ENCODE assay signal across 8 cellular contexts in the genomic region with DNA sequence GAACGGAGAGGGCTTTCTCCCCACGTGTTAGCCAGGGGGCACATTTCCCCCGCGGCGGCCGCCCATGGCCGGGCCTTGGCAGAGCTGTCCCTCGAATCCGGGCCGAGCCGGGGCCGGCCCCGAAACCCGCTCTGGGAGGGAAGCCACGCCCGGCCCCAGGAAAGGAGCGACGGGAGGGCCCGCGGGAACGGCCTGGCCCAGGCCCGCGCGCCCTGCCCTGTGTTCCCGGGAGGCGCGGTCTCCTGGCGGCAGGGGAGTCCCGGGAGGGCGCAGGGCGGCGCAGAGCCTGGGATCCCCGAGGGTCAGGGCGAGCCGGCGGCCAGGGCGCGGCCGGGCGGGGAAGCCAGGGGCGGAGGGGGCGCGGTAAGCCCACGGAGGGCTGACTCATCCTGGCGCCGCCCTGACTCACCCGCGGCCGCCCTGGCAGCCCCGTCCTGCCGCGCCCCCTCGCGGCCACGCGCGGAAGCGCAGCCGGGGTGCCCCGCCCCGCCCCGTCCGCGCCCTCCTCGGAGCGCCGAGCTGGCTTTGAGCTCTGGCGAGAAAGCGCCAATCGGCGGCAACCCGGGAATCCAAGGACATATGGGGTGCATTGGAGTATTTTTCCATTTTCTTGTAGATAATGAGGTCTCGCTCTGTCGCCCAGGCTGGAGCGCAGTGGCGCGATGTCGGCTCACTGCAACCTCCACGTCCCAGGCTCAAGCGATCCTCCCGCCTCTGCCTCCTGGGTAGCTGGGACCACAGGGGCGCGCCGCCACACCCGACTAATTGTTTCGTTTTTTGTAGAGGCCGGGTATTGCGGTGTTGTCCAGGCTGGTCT. TPM values are rescaled to one million over a fixed set of nuclear protein-coding genes. Genes with fewer than 3 reads are reported as not detected.
A peak's percentile ranks its signal among the peaks of the same experiment; 100 is the strongest.
DNase-seq lines count a peak whose midpoint lies in the region; ATAC-seq and TF ChIP-seq lines count a peak whose summit lies in the region.

No MANE protein-coding gene starts in this region.

- no peaks in the 10 kb centered on the region for H3K9me3 Mint-ChIP-seq in MCF 10A (ENCODE audit: unreplicated experiment)

- intact Hi-C loops in MCF 10A (cut with micrococcal nuclease) = loop anchor here (1.0 kb wide), 2 partner anchors 78 to 83 kb away; a partner anchor contains a TSS

- H3K27ac Mint-ChIP-seq in MCF 10A (ENCODE audit: low read depth, unreplicated experiment) = peak overlapping the region; percentile 92

- H3K4me3 ChIP-seq in HEK293 (ENCODE audit: low read depth, low read length) (peak overlapping the region; percentile 41), skin epidermis (peak overlapping the region; percentile 34 to 52 (median 39))

- peaks cover 7% of the 10 kb centered on the region; the same call in 1 of the 2 replicates for H3K4me1 ChIP-seq in HEK293 (ENCODE audit: control insufficient read depth, insufficient read depth, low read length)

- DNase-seq in GM10266 (ENCODE audit: extremely low spot score) (peak; percentile 91), NCI-H1048 (lab: John Stamatoyannopoulos, UW) (peak; percentile 58), MCF 10A (ENCODE audit: unreplicated experiment) (peak; percentile 89), iPS-NIHi11 (ENCODE audit: low spot score) (peak; percentile 92)

- no TSS peak for BruUV-seq in MCF 10A (replicated peaks; lab: Mats Ljungman, UMichigan)

- H3K4me3 Mint-ChIP-seq in MCF 10A (ENCODE audit: unreplicated experiment) = peak overlapping the region; percentile 66

- H3K27ac ChIP-seq in HEK293 (ENCODE audit: extremely low read depth, low read depth, low read length) (peak overlapping the region; percentile 81), VCaP (peak overlapping the region; percentile 100), skin epidermis (peak overlapping the region; percentile 72 to 96 (median 92))

- H3K9me3 ChIP-seq in HEK293 (ENCODE audit: control insufficient read depth, insufficient read depth, low read depth, low read length) = no peaks in the 10 kb centered on the region

- H3K27me3 Mint-ChIP-seq in MCF 10A (ENCODE audit: insufficient read depth, unreplicated experiment) = no peaks in the 10 kb centered on the region

- TF ChIP-seq CTCF in GM10266 (IDR thresholded peaks at IDR 0.05; ENCODE audit: control insufficient read depth, insufficient read depth, low read depth, missing control alignments) (peak; percentile 94), HEK293 (tag by site-specific recombination; IDR thresholded peaks at IDR 0.05) (no peak), VCaP (conservative IDR thresholded peaks at IDR 0.05) (peak; percentile 99), MCF 10A (IDR thresholded peaks at IDR 0.05; ENCODE audit: unreplicated experiment) (peak; percentile 94)

- peaks cover 44% of the 10 kb centered on the region for H3K4me1 Mint-ChIP-seq in MCF 10A (ENCODE audit: insufficient read depth, unreplicated experiment)

- CTCF ChIA-PET in HEK293 (lab: Yijun Ruan, JAX) (interaction anchor here (0.5 to 8.8 kb wide), 34 partner anchors 9 to 356 kb away, joined by 3 to 143 read pairs (median 5); a partner anchor contains a TSS), MCF 10A (lab: Yijun Ruan, JAX) (interaction anchor here (0.6 to 10.1 kb wide), 34 partner anchors 9 to 1531 kb away, joined by 3 to 369 read pairs (median 6); a partner anchor contains a TSS)

- ATAC-seq in HG03457 (IDR thresholded peaks at IDR 0.05; ENCODE audit: unreplicated experiment) = no peak

- no peaks in the 10 kb centered on the region for H3K36me3 ChIP-seq in HEK293 (ENCODE audit: control insufficient read depth in 2 of 2, insufficient read depth in 1 of 2, low read length in 2 of 2)

- H3K36me3 Mint-ChIP-seq in MCF 10A (ENCODE audit: insufficient read depth, unreplicated experiment) = peaks cover 7% of the 10 kb centered on the region

- POLR2A ChIA-PET in HEK293 (lab: Yijun Ruan, JAX) = interaction anchor here (1.3 to 2.0 kb wide), 3 partner anchors 78 to 85 kb away, joined by 4 to 8 read pairs (median 6); no protein-coding TSS in a partner anchor
- POLR2A ChIA-PET in MCF 10A (lab: Yijun Ruan, JAX) = interaction anchor here (0.5 to 11.1 kb wide), 25 partner anchors 9 to 207 kb away, joined by 3 to 480 read pairs (median 5); a partner anchor contains a TSS

TF ChIP-seq in HEK293, 187 proteins besides CTCF, POLR2A, EP300 and RAD21 (continues in another document):
- TF ChIP-seq KLF8 (tag by site-specific recombination; IDR thresholded peaks at IDR 0.05) = peak; percentile 49; the same call in 1 of the 2 replicates
- TF ChIP-seq ZNF76 (tag by site-specific recombination; IDR thresholded peaks at IDR 0.05; ENCODE audit: borderline replicate concordance, low read depth) = 0 out of 2 replicates have a peak, but pooled peaks have one; percentile 36
- peak; percentile 54 for TF ChIP-seq SP3 (tag by site-specific recombination; IDR thresholded peaks at IDR 0.05)
- TF ChIP-seq ZSCAN30 (tag by site-specific recombination; IDR thresholded peaks at IDR 0.05) = peak; percentile 92; the same call in 1 of the 2 replicates
- TF ChIP-seq, protein P1, sequence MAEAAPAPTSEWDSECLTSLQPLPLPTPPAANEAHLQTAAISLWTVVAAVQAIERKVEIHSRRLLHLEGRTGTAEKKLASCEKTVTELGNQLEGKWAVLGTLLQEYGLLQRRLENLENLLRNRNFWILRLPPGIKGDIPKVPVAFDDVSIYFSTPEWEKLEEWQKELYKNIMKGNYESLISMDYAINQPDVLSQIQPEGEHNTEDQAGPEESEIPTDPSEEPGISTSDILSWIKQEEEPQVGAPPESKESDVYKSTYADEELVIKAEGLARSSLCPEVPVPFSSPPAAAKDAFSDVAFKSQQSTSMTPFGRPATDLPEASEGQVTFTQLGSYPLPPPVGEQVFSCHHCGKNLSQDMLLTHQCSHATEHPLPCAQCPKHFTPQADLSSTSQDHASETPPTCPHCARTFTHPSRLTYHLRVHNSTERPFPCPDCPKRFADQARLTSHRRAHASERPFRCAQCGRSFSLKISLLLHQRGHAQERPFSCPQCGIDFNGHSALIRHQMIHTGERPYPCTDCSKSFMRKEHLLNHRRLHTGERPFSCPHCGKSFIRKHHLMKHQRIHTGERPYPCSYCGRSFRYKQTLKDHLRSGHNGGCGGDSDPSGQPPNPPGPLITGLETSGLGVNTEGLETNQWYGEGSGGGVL (tag by site-specific recombination; IDR thresholded peaks at IDR 0.05) = peak; percentile 34; the same call in 1 of the 2 replicates
- TF ChIP-seq KLF9 (tag by site-specific recombination; IDR thresholded peaks at IDR 0.05; ENCODE audit: low read depth) = 0 out of 2 replicates have a peak, but pooled peaks have one; percentile 21
- no peak for TF ChIP-seq ZNF394 (tag by site-specific recombination; IDR thresholded peaks at IDR 0.05; ENCODE audit: borderline replicate concordance)
- TF ChIP-seq, protein P2, sequence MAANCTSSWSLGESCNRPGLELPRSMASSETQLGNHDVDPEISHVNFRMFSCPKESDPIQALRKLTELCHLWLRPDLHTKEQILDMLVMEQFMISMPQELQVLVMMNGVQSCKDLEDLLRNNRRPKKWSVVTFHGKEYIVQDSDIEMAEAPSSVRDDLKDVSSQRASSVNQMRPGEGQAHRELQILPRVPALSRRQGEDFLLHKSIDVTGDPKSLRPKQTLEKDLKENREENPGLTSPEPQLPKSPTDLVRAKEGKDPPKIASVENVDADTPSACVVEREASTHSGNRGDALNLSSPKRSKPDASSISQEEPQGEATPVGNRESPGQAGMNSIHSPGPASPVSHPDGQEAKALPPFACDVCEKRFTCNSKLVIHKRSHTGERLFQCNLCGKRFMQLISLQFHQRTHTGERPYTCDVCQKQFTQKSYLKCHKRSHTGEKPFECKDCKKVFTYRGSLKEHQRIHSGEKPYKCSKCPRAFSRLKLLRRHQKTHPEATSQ (tag by site-specific recombination; IDR thresholded peaks at IDR 0.05) = 0 out of 2 replicates have a peak, but pooled peaks have one; percentile 10
- peak; percentile 94 for TF ChIP-seq ZBTB8A (tag by site-specific recombination; IDR thresholded peaks at IDR 0.05)
- no peak for TF ChIP-seq ZSCAN23 (tag by site-specific recombination; IDR thresholded peaks at IDR 0.05)
- 0 out of 2 replicates have a peak, but pooled peaks have one; percentile 30 for TF ChIP-seq ZNF596 (tag by site-specific recombination; IDR thresholded peaks at IDR 0.05)
- TF ChIP-seq, protein P3, sequence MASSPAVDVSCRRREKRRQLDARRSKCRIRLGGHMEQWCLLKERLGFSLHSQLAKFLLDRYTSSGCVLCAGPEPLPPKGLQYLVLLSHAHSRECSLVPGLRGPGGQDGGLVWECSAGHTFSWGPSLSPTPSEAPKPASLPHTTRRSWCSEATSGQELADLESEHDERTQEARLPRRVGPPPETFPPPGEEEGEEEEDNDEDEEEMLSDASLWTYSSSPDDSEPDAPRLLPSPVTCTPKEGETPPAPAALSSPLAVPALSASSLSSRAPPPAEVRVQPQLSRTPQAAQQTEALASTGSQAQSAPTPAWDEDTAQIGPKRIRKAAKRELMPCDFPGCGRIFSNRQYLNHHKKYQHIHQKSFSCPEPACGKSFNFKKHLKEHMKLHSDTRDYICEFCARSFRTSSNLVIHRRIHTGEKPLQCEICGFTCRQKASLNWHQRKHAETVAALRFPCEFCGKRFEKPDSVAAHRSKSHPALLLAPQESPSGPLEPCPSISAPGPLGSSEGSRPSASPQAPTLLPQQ (tag by site-specific recombination; IDR thresholded peaks at IDR 0.05) = 0 out of 2 replicates have a peak, but pooled peaks have one; percentile 34
- TF ChIP-seq PRDM1 (tag by site-specific recombination; IDR thresholded peaks at IDR 0.05) = no peak
- peak; percentile 96 for TF ChIP-seq KLF1 (tag by site-specific recombination; IDR thresholded peaks at IDR 0.05)
- TF ChIP-seq, protein P4, sequence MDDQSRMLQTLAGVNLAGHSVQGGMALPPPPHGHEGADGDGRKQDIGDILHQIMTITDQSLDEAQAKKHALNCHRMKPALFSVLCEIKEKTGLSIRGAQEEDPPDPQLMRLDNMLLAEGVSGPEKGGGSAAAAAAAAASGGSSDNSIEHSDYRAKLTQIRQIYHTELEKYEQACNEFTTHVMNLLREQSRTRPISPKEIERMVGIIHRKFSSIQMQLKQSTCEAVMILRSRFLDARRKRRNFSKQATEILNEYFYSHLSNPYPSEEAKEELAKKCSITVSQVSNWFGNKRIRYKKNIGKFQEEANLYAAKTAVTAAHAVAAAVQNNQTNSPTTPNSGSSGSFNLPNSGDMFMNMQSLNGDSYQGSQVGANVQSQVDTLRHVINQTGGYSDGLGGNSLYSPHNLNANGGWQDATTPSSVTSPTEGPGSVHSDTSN (CRISPR knock-in tag; IDR thresholded peaks at IDR 0.05) = peak; percentile 69; the same call in 1 of the 2 replicates
- TF ChIP-seq GLI4 (tag by site-specific recombination; IDR thresholded peaks at IDR 0.05) = no peak
- TF ChIP-seq ZNF548 (tag by site-specific recombination; IDR thresholded peaks at IDR 0.05) = 0 out of 2 replicates have a peak, but pooled peaks have one; percentile 27
- TF ChIP-seq KLF7 (tag by site-specific recombination; IDR thresholded peaks at IDR 0.05; ENCODE audit: borderline replicate concordance) = no peak
- no peak for TF ChIP-seq ZNF544 (tag by site-specific recombination; IDR thresholded peaks at IDR 0.05)
- TF ChIP-seq ZNF37A (tag by site-specific recombination; IDR thresholded peaks at IDR 0.05) = no peak
- TF ChIP-seq ZNF660 (tag by site-specific recombination; IDR thresholded peaks at IDR 0.05) = peak; percentile 77; the same call in 1 of the 2 replicates

RNA-seq across cellular contexts. Expression of a gene that starts 31.8 kb away (rescaled TPM):
- total RNA-seq in MCF 10A (2022) = not detected in 2 replicates
